In the genomic region with DNA sequence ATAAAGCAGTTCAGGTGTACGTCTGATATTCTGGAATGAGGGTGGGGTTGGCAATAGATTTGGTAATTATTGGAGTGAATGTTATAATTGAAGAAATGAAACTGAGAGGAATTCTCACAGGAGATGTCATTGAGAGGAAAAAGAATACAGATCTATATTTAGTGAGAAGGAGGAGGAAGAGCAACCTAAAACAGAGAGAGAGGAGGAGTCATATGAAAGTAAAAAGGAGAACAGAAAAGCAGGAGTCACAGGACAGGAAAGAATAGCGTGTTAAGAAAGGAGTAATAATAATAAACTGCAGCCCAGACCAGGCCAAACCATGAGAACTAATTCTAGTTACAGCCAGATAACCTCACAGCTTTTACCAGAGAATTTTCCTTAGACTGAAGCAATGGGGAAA, we compare ENCODE assay signal across 1 cellular context.
TF ChIP-seq lines count a peak whose summit lies in the region.

No MANE protein-coding gene starts in this region.

TF ChIP-seq in SK-N-SH treated with all-trans-retinoic acid at 6 μM for 48 hours, 23 proteins besides CTCF, POLR2A, EP300 and RAD21 (continued from another document):
- TF ChIP-seq, protein P1, sequence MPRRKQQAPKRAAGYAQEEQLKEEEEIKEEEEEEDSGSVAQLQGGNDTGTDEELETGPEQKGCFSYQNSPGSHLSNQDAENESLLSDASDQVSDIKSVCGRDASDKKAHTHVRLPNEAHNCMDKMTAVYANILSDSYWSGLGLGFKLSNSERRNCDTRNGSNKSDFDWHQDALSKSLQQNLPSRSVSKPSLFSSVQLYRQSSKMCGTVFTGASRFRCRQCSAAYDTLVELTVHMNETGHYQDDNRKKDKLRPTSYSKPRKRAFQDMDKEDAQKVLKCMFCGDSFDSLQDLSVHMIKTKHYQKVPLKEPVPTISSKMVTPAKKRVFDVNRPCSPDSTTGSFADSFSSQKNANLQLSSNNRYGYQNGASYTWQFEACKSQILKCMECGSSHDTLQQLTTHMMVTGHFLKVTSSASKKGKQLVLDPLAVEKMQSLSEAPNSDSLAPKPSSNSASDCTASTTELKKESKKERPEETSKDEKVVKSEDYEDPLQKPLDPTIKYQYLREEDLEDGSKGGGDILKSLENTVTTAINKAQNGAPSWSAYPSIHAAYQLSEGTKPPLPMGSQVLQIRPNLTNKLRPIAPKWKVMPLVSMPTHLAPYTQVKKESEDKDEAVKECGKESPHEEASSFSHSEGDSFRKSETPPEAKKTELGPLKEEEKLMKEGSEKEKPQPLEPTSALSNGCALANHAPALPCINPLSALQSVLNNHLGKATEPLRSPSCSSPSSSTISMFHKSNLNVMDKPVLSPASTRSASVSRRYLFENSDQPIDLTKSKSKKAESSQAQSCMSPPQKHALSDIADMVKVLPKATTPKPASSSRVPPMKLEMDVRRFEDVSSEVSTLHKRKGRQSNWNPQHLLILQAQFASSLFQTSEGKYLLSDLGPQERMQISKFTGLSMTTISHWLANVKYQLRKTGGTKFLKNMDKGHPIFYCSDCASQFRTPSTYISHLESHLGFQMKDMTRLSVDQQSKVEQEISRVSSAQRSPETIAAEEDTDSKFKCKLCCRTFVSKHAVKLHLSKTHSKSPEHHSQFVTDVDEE (CRISPR knock-in tag; IDR thresholded peaks at IDR 0.05): no peak
- no peak for TF ChIP-seq TOX (CRISPR knock-in tag; IDR thresholded peaks at IDR 0.05; ENCODE audit: borderline replicate concordance)
- no peak for TF ChIP-seq ZNF70 (CRISPR knock-in tag; IDR thresholded peaks at IDR 0.05)
- no peak for TF ChIP-seq ZFP30 (CRISPR knock-in tag; IDR thresholded peaks at IDR 0.05)
- TF ChIP-seq SNAI2 (CRISPR knock-in tag; IDR thresholded peaks at IDR 0.05): no peak
- TF ChIP-seq, protein P2, sequence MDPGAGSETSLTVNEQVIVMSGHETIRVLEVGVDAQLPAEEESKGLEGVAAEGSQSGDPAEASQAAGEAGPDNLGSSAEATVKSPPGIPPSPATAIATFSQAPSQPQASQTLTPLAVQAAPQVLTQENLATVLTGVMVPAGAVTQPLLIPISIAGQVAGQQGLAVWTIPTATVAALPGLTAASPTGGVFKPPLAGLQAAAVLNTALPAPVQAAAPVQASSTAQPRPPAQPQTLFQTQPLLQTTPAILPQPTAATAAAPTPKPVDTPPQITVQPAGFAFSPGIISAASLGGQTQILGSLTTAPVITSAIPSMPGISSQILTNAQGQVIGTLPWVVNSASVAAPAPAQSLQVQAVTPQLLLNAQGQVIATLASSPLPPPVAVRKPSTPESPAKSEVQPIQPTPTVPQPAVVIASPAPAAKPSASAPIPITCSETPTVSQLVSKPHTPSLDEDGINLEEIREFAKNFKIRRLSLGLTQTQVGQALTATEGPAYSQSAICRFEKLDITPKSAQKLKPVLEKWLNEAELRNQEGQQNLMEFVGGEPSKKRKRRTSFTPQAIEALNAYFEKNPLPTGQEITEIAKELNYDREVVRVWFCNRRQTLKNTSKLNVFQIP (CRISPR knock-in tag; IDR thresholded peaks at IDR 0.05; ENCODE audit: borderline replicate concordance, low read depth): no peak
- TF ChIP-seq ARNTL (CRISPR knock-in tag; IDR thresholded peaks at IDR 0.05; ENCODE audit: borderline replicate concordance, low read depth): no peak
- no peak for TF ChIP-seq TCF4 (CRISPR knock-in tag; IDR thresholded peaks at IDR 0.05; ENCODE audit: borderline replicate concordance)
- no peak for TF ChIP-seq OSR1 (CRISPR knock-in tag; IDR thresholded peaks at IDR 0.05)
- TF ChIP-seq ZFP3 (CRISPR knock-in tag; IDR thresholded peaks at IDR 0.05): no peak
- no peak for TF ChIP-seq BACH2 (CRISPR knock-in tag; IDR thresholded peaks at IDR 0.05; ENCODE audit: borderline replicate concordance)
- TF ChIP-seq, protein P3, sequence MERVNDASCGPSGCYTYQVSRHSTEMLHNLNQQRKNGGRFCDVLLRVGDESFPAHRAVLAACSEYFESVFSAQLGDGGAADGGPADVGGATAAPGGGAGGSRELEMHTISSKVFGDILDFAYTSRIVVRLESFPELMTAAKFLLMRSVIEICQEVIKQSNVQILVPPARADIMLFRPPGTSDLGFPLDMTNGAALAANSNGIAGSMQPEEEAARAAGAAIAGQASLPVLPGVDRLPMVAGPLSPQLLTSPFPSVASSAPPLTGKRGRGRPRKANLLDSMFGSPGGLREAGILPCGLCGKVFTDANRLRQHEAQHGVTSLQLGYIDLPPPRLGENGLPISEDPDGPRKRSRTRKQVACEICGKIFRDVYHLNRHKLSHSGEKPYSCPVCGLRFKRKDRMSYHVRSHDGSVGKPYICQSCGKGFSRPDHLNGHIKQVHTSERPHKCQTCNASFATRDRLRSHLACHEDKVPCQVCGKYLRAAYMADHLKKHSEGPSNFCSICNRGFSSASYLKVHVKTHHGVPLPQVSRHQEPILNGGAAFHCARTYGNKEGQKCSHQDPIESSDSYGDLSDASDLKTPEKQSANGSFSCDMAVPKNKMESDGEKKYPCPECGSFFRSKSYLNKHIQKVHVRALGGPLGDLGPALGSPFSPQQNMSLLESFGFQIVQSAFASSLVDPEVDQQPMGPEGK (CRISPR knock-in tag; IDR thresholded peaks at IDR 0.05; ENCODE audit: borderline replicate concordance): no peak
TF ChIP-seq in SK-N-SH treated with all-trans-retinoic acid at 6 μM for 48 hours: peak in this region for 0.
